ENCODE assay signal across 15 cellular contexts in genomic region chr5:138538943-138539627, GRCh38. TPM values are rescaled to one million over a fixed set of nuclear protein-coding genes. Genes with fewer than 3 reads are reported as not detected.
DNase-seq lines count a peak whose midpoint lies in the region; ATAC-seq, FAIRE-seq and TF ChIP-seq lines count a peak whose summit lies in the region.
"Had no signal": no experiment of that assay in that cellular context is flagged by ENCODE, and none has a peak within 500 bp of the region (broad histone marks: within the 10 kb centered on the region; RNA-seq: fewer than 3 reads in every experiment).

No MANE protein-coding gene starts in this region.

- peak overlapping the region; percentile 39 for H3K27ac ChIP-seq in left ventricle myocardium inferior (replicated peaks)
- no peak overlapping the region for H3K27ac ChIP-seq in right cardiac atrium (ENCODE audit: low read length)
- no peak overlapping the region for H3K27ac ChIP-seq in astrocyte (ENCODE audit: low read depth, low read length)

- H3K9ac ChIP-seq in astrocyte (ENCODE audit: low read length): no peak overlapping the region

- H2AFZ ChIP-seq in astrocyte (ENCODE audit: low read depth, low read length): no peak overlapping the region

- no peak overlapping the region for H3K4me3 ChIP-seq in left ventricle myocardium inferior
- H3K4me3 ChIP-seq in right cardiac atrium (ENCODE audit: low read length): no peak overlapping the region
- peak overlapping the region; percentile 91 for H3K4me3 ChIP-seq in NB4 (ENCODE audit: low read depth, low read length)
- H3K4me3 ChIP-seq in astrocyte (ENCODE audit: insufficient read depth, low read depth, low read length): no peak overlapping the region

- TF ChIP-seq POLR2A in NB4 (IDR thresholded peaks at IDR 0.05; ENCODE audit: extremely low read depth, insufficient read length): no peak

- H3K36me3 ChIP-seq in left ventricle myocardium inferior (no peaks in the 10 kb centered on the region), astrocyte (ENCODE audit: insufficient read depth, low read length) (peaks cover 7% of the 10 kb centered on the region)

- ATAC-seq in right cardiac atrium: no peak
- ATAC-seq in stimulated activated effector memory CD8-positive, alpha-beta T cell treated with anti-CD3 and anti-CD28 coated beads, Interleukin-12 subunit alpha, Interleukin-12 subunit beta, amount 100 ng/mL, for 72 hours: no peak
- ATAC-seq in GM19035 (IDR thresholded peaks at IDR 0.05; ENCODE audit: unreplicated experiment): no peak
- ATAC-seq in GM18873 (IDR thresholded peaks at IDR 0.05; ENCODE audit: low FRiP score, unreplicated experiment): no peak
- ATAC-seq: left ventricle myocardium superior had no signal

- peak overlapping the region; percentile 64 for H3K4me3 Mint-ChIP-seq in astrocyte (ENCODE audit: unreplicated experiment)
- H3K4me3 Mint-ChIP-seq in stimulated activated effector memory CD8-positive, alpha-beta T cell treated with anti-CD3 and anti-CD28 coated beads, Interleukin-12 subunit alpha, Interleukin-12 subunit beta, amount 100 ng/mL, for 72 hours: no peak overlapping the region

- H4K20me1 ChIP-seq in astrocyte (ENCODE audit: insufficient read depth, low read length): peaks cover 75% of the 10 kb centered on the region

- H3K9me3 ChIP-seq in left ventricle myocardium inferior (replicated peaks) (no peaks in the 10 kb centered on the region), right cardiac atrium (ENCODE audit: control insufficient read depth, low read length) (no peaks in the 10 kb centered on the region), astrocyte (ENCODE audit: insufficient read depth, low read depth, low read length) (no peaks in the 10 kb centered on the region)

- H3K4me1 Mint-ChIP-seq in astrocyte (ENCODE audit: low read depth, unreplicated experiment): peaks cover 30% of the 10 kb centered on the region
- peaks cover 56% of the 10 kb centered on the region for H3K4me1 Mint-ChIP-seq in stimulated activated effector memory CD8-positive, alpha-beta T cell treated with anti-CD3 and anti-CD28 coated beads, Interleukin-12 subunit alpha, Interleukin-12 subunit beta, amount 100 ng/mL, for 72 hours

- DNase-seq in left ventricle myocardium inferior (no peak), right cardiac atrium (no peak), NB4 (ENCODE audit: low read depth) (no peak), astrocyte (ENCODE audit: low read depth) (no peak), NCI-H774 (lab: John Stamatoyannopoulos, UW) (no peak)
- no peak for DNase-seq in stimulated activated effector memory CD8-positive, alpha-beta T cell treated with anti-CD3 and anti-CD28 coated beads, Interleukin-12 subunit alpha, Interleukin-12 subunit beta, amount 100 ng/mL, for 72 hours (ENCODE audit: low spot score in 2 of 2)
- DNase-seq: DMS79 treated with DMSO at 0.1 percent for 48 hours, head of caudate nucleus, Kasumi-1, left ventricle myocardium superior, NCI-H1417 treated with DMSO at 0.1 percent for 48 hours, NCI-H82, T1000 had no signal

- no peak overlapping the region for H3K27ac Mint-ChIP-seq in astrocyte (ENCODE audit: unreplicated experiment)
- H3K27ac Mint-ChIP-seq in stimulated activated effector memory CD8-positive, alpha-beta T cell treated with anti-CD3 and anti-CD28 coated beads, Interleukin-12 subunit alpha, Interleukin-12 subunit beta, amount 100 ng/mL, for 72 hours: peak overlapping the region; percentile 61

- no peak for TF ChIP-seq CTCF in left ventricle myocardium inferior (IDR thresholded peaks at IDR 0.05; ENCODE audit: borderline replicate concordance)
- no peak for TF ChIP-seq CTCF in NB4 (IDR thresholded peaks at IDR 0.05; ENCODE audit: low read depth, low read length)
- TF ChIP-seq CTCF in astrocyte (IDR thresholded peaks at IDR 0.05; ENCODE audit: insufficient read depth, low read depth, low read length): no peak

- H3K9me3 Mint-ChIP-seq in astrocyte (ENCODE audit: unreplicated experiment): no peaks in the 10 kb centered on the region
- H3K9me3 Mint-ChIP-seq in stimulated activated effector memory CD8-positive, alpha-beta T cell treated with anti-CD3 and anti-CD28 coated beads, Interleukin-12 subunit alpha, Interleukin-12 subunit beta, amount 100 ng/mL, for 72 hours: no peaks in the 10 kb centered on the region

- WGBS in right cardiac atrium: 56% methylated on average over 2 of the region's 2 CpGs

- H3K36me3 Mint-ChIP-seq in astrocyte (ENCODE audit: low read depth, unreplicated experiment): peaks cover 1% of the 10 kb centered on the region
- H3K36me3 Mint-ChIP-seq in stimulated activated effector memory CD8-positive, alpha-beta T cell treated with anti-CD3 and anti-CD28 coated beads, Interleukin-12 subunit alpha, Interleukin-12 subunit beta, amount 100 ng/mL, for 72 hours: peaks cover 91% of the 10 kb centered on the region

- no peak for FAIRE-seq in astrocyte (lab: Jason Lieb, UNC)

- peaks cover 83% of the 10 kb centered on the region for H3K4me1 ChIP-seq in left ventricle myocardium inferior
- no peaks in the 10 kb centered on the region for H3K4me1 ChIP-seq in right cardiac atrium (ENCODE audit: control insufficient read depth, insufficient read depth, low read length)
- H3K4me1 ChIP-seq in astrocyte (ENCODE audit: insufficient read depth, low read length): peaks cover 7% of the 10 kb centered on the region

- H3K27me3 ChIP-seq in left ventricle myocardium inferior (ENCODE audit: low read depth): no peaks in the 10 kb centered on the region
- H3K27me3 ChIP-seq in right cardiac atrium (ENCODE audit: control insufficient read depth, insufficient read depth): no peaks in the 10 kb centered on the region
- no peaks in the 10 kb centered on the region for H3K27me3 ChIP-seq in astrocyte (ENCODE audit: insufficient read depth, low read length)

- intact Hi-C loops in left ventricle myocardium inferior (cut with micrococcal nuclease): no loop called here
- intact Hi-C loops in right cardiac atrium (cut with DNase I): no loop called here

- no peaks in the 10 kb centered on the region for H3K27me3 Mint-ChIP-seq in astrocyte (ENCODE audit: low read depth, unreplicated experiment)

- peaks cover 92% of the 10 kb centered on the region for H3K79me2 ChIP-seq in astrocyte (ENCODE audit: insufficient read depth, low read length)

- peak overlapping the region; percentile 19 for H3K4me2 ChIP-seq in astrocyte (ENCODE audit: low read length)

RNA-seq across cellular contexts. Expression of gene ETF1, which starts 4.0 kb away (rescaled TPM):
- total RNA-seq in left ventricle myocardium inferior (80.8 TPM), right cardiac atrium (100 to 1,000 TPM in 1 of 4 donors, 10 to 100 TPM in 3; 77.6 to 114 (median 78.6) TPM), astrocyte (139 and 153 TPM in 2 replicates)
- polyA plus RNA-seq in right cardiac atrium: 35.2 TPM

RNA-seq across cellular contexts. Expression of gene HSPA9, which starts 36.1 kb away (rescaled TPM):
- total RNA-seq in left ventricle myocardium inferior (291 TPM), right cardiac atrium (100 to 1,000 TPM; 198 to 242 (median 239) TPM), astrocyte (266 and 271 TPM in 2 replicates)
- polyA plus RNA-seq in right cardiac atrium: 170 TPM
